ENCODE assay signal across 13 cellular contexts in the genomic region with DNA sequence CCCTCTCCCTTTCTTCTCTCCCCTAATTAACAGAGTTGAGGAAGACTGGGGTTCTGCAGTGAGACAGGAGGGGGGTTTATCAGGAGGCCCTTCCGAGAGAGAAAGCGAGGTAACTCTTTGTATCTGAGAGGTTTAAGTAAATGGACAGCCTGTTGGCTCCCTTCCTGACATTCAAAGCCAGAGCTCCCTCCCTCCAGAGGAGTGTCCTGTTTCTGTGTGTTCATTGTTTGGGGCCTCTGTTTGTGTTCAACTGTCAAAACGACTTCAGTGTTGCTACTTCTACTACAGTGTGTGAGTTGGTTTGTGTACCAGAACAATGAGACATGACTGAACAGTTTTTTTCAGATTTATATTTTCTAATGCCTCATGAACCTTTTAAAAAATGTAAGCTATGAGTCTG.
DNase-seq lines count a peak whose midpoint lies in the region; ATAC-seq and TF ChIP-seq lines count a peak whose summit lies in the region.
"Had no signal": no experiment of that assay in that cellular context is flagged by ENCODE, and none has a peak within 500 bp of the region (broad histone marks: within the 10 kb centered on the region; RNA-seq: fewer than 3 reads in every experiment).

No MANE protein-coding gene starts in this region.

- H3K27me3 ChIP-seq in lower lobe of right lung (ENCODE audit: low read depth): no peaks in the 10 kb centered on the region
- no peaks in the 10 kb centered on the region for H3K27me3 ChIP-seq in sigmoid colon

- 16 to 47% methylated on average over 3 of the region's 3 CpGs for WGBS in sigmoid colon, 2 donors

- ATAC-seq in lower lobe of right lung: no peak

- H3K9me3 ChIP-seq in lower lobe of right lung (no peaks in the 10 kb centered on the region), sigmoid colon (no peaks in the 10 kb centered on the region)
- H3K9me3 ChIP-seq: Caco-2 had no signal

- no peak for TF ChIP-seq EP300 in sigmoid colon (IDR thresholded peaks at IDR 0.05)

- peak overlapping the region; percentile 25 for H3K27ac ChIP-seq in lower lobe of right lung
- peak overlapping the region in 3 of 4 donors; percentile 42 to 67 (median 49) for H3K27ac ChIP-seq in sigmoid colon

- H3K4me3 ChIP-seq in lower lobe of right lung: no peak overlapping the region
- no peak overlapping the region for H3K4me3 ChIP-seq in sigmoid colon

- intact Hi-C loops in lower lobe of right lung (cut with DNase I) (no loop called here), sigmoid colon (cut with DNase I) (no loop called here)

- TF ChIP-seq CTCF in lower lobe of right lung (IDR thresholded peaks at IDR 0.05) (no peak), sigmoid colon (IDR thresholded peaks at IDR 0.05) (no peak)

- H3K36me3 ChIP-seq in lower lobe of right lung: no peaks in the 10 kb centered on the region
- H3K36me3 ChIP-seq in sigmoid colon: no peaks in the 10 kb centered on the region

- H3K4me1 ChIP-seq in lower lobe of right lung: peaks cover 10% of the 10 kb centered on the region
- peaks cover 0 to 47% (median 29%) of the 10 kb centered on the region in 4 donors for H3K4me1 ChIP-seq in sigmoid colon
- H3K4me1 ChIP-seq: Caco-2 had no signal

- DNase-seq in NCI-H2107 treated with DMSO at 0.1 percent for 48 hours (lab: John Stamatoyannopoulos, UW; ENCODE audit: unreplicated experiment) (peak; percentile 44), NCI-H2107 (lab: John Stamatoyannopoulos, UW) (no peak), fibroblast of peridontal ligament (ENCODE audit: extremely low read depth) (peak; percentile 7), lower lobe of right lung (no peak), sigmoid colon (no peak), kidney tubule cell (ENCODE audit: low spot score) (no peak), HuH-7.5 (ENCODE audit: low spot score) (no peak)
- DNase-seq in stimulated activated CD4-positive, alpha-beta T cell treated with anti-CD3 and anti-CD28 coated beads, Interleukin-12 subunit alpha, Interleukin-12 subunit beta, amount 100 ng/mL, for 4 hours: no peak
- DNase-seq: activated CD4-positive, alpha-beta T cell treated with anti-CD3 and anti-CD28 coated beads, Interleukin-2, amount 10 ng/mL, durations not matched to agents 7 days and 5 days; activated effector memory CD4-positive, alpha-beta T cell treated with Interleukin-2 at 50 U/mL for 16 hours; Caco-2; mammary epithelial cell; NCI-H1105 treated with DMSO at 0.1 percent for 48 hours had no signal

- no peak for TF ChIP-seq POLR2A in sigmoid colon (IDR thresholded peaks at IDR 0.05)

Comparison
In these comparisons a context has a peak if more than half of its experiments do, and no peak if none do; other contexts are left out.
1. DNase-seq: peak in NCI-H2107 treated with DMSO at 0.1 percent for 48 hours (single experiment) and fibroblast of peridontal ligament (single experiment); none in NCI-H2107 (single experiment), lower lobe of right lung (single experiment), sigmoid colon (single experiment), stimulated activated CD4-positive, alpha-beta T cell treated with anti-CD3 and anti-CD28 coated beads, Interleukin-12 subunit alpha, Interleukin-12 subunit beta, amount 100 ng/mL, for 4 hours (single experiment), kidney tubule cell (single experiment) and HuH-7.5 (single experiment).